In genomic region chr1:23246274-23246673, GRCh38 we compare ENCODE assay signal across 32 cellular contexts. TPM values are rescaled to one million over a fixed set of nuclear protein-coding genes. Genes with fewer than 3 reads are reported as not detected.
"Had no signal": no experiment of that assay in that cellular context is flagged by ENCODE, and none has a peak within 500 bp of the region (broad histone marks: within the 10 kb centered on the region; RNA-seq: fewer than 3 reads in every experiment).

No MANE protein-coding gene starts in this region.

- H2AFZ ChIP-seq: parathyroid adenoma had no signal

- H3K4me3 ChIP-seq: ascending aorta, heart left ventricle, psoas muscle, smooth muscle cell, tibial nerve had no signal

- DNase-seq: activated CD4-positive, alpha-beta memory T cell treated with anti-CD3 and anti-CD28 coated beads for 36 hours; activated CD4-positive, alpha-beta T cell treated with anti-CD3 and anti-CD28 coated beads, Interleukin-2, amount 10 ng/mL, durations not matched to agents 24 days and 14 days; activated CD8-positive, alpha-beta memory T cell treated with anti-CD3 and anti-CD28 coated beads, Interleukin-2, amount 50 U/mL, for 48 hours; activated gamma-delta T cell; activated naive CD4-positive, alpha-beta T cell treated with anti-CD3 and anti-CD28 coated beads, Interleukin-2, amount 10 ng/mL, durations not matched to agents 7 days and 5 days; activated naive CD8-positive, alpha-beta T cell treated with anti-CD3 and anti-CD28 coated beads, Interleukin-2, amount 10 ng/mL, durations not matched to agents 7 days and 5 days; activated T-cell treated with anti-CD3 and anti-CD28 coated beads, Interleukin-2, amount 50 U/mL, for 24 hours; caudate nucleus; cortex of kidney; foreskin fibroblast; heart left ventricle; hypothalamus; mesenchymal stem cell; naive thymus-derived CD8-positive, alpha-beta T cell; nucleus accumbens; psoas muscle; stimulated activated CD4-positive, alpha-beta T cell treated with anti-CD3 and anti-CD28 coated beads, Interleukin-1b, Interleukin-23, amount 100 ng/mL, for 48 hours; stimulated activated CD4-positive, alpha-beta T cell treated with anti-CD3 and anti-CD28 coated beads, Interleukin-4, amount 100 ng/mL, for 4 hours; stimulated activated CD8-positive, alpha-beta memory T cell treated with anti-CD3 and anti-CD28 coated beads, Interleukin-4, amount 100 ng/mL, for 48 hours; stimulated activated naive B cell treated with anti-CD40 and anti-IgM and Interleukin-4, amounts not matched to agents 10 μg/mL and 1 μg/mL and 100 μg/mL, for 72 hours; T-helper 9 cell had no signal

- H3K27me3 Mint-ChIP-seq: activated CD4-positive, alpha-beta memory T cell treated with anti-CD3 and anti-CD28 coated beads for 36 hours; activated T-cell treated with anti-CD3 and anti-CD28 coated beads, Interleukin-2, amount 50 U/mL, for 24 hours; stimulated activated naive B cell treated with anti-CD40 and anti-IgM and Interleukin-4, amounts not matched to agents 10 μg/mL and 1 μg/mL and 100 μg/mL, for 72 hours had no signal

- H3K36me3 ChIP-seq: ascending aorta, heart left ventricle, tibial nerve, WERI-Rb-1 had no signal

- H3K4me1 Mint-ChIP-seq: activated CD4-positive, alpha-beta T cell treated with anti-CD3 and anti-CD28 coated beads, Interleukin-2, amount 10 ng/mL, durations not matched to agents 24 days and 14 days; activated naive CD4-positive, alpha-beta T cell treated with anti-CD3 and anti-CD28 coated beads, Interleukin-2, amount 10 ng/mL, durations not matched to agents 7 days and 5 days; activated naive CD8-positive, alpha-beta T cell treated with anti-CD3 and anti-CD28 coated beads, Interleukin-2, amount 10 ng/mL, durations not matched to agents 7 days and 5 days; stimulated activated naive B cell treated with anti-CD40 and anti-IgM and Interleukin-4, amounts not matched to agents 10 μg/mL and 1 μg/mL and 100 μg/mL, for 72 hours had no signal

- H3K4me3 Mint-ChIP-seq: activated CD4-positive, alpha-beta memory T cell treated with anti-CD3 and anti-CD28 coated beads for 36 hours; activated CD4-positive, alpha-beta T cell treated with anti-CD3 and anti-CD28 coated beads, Interleukin-2, amount 10 ng/mL, durations not matched to agents 24 days and 14 days; activated naive CD4-positive, alpha-beta T cell treated with anti-CD3 and anti-CD28 coated beads, Interleukin-2, amount 10 ng/mL, durations not matched to agents 7 days and 5 days; activated naive CD8-positive, alpha-beta T cell treated with anti-CD3 and anti-CD28 coated beads, Interleukin-2, amount 10 ng/mL, durations not matched to agents 7 days and 5 days; activated T-cell treated with anti-CD3 and anti-CD28 coated beads, Interleukin-2, amount 50 U/mL, for 24 hours; brain; naive thymus-derived CD8-positive, alpha-beta T cell; neural crest cell; stimulated activated naive B cell treated with anti-CD40 and anti-IgM and Interleukin-4, amounts not matched to agents 10 μg/mL and 1 μg/mL and 100 μg/mL, for 72 hours had no signal

- H3K9me3 ChIP-seq: ascending aorta, heart left ventricle, psoas muscle, tibial nerve had no signal

- H3K27ac ChIP-seq: ascending aorta, heart left ventricle, parathyroid adenoma, psoas muscle, tibial nerve, WERI-Rb-1 had no signal

- ATAC-seq: activated CD4-positive, CD25-positive, alpha-beta regulatory T cell treated with anti-CD3 and anti-CD28 coated beads, Interleukin-2, amount 50 U/mL, for 24 hours; esophagus mucosa; heart left ventricle; naive thymus-derived CD8-positive, alpha-beta T cell; psoas muscle; stimulated activated naive B cell treated with anti-CD40 and anti-IgM and Interleukin-4, amounts not matched to agents 10 μg/mL and 1 μg/mL and 100 μg/mL, for 72 hours had no signal

- H3K27me3 ChIP-seq: ascending aorta, heart left ventricle had no signal

- H3K79me2 ChIP-seq: parathyroid adenoma had no signal

- H3K36me3 Mint-ChIP-seq: activated CD4-positive, alpha-beta memory T cell treated with anti-CD3 and anti-CD28 coated beads for 36 hours; activated naive CD4-positive, alpha-beta T cell treated with anti-CD3 and anti-CD28 coated beads, Interleukin-2, amount 10 ng/mL, durations not matched to agents 7 days and 5 days; activated naive CD8-positive, alpha-beta T cell treated with anti-CD3 and anti-CD28 coated beads, Interleukin-2, amount 10 ng/mL, durations not matched to agents 7 days and 5 days; brain; naive thymus-derived CD8-positive, alpha-beta T cell; stimulated activated naive B cell treated with anti-CD40 and anti-IgM and Interleukin-4, amounts not matched to agents 10 μg/mL and 1 μg/mL and 100 μg/mL, for 72 hours had no signal

- H3K4me2 ChIP-seq: smooth muscle cell had no signal

- H3K9ac ChIP-seq: parathyroid adenoma had no signal

- H3K4me1 ChIP-seq: ascending aorta, heart left ventricle, parathyroid adenoma, psoas muscle, tibial nerve had no signal

- H3K9me3 Mint-ChIP-seq: activated CD4-positive, alpha-beta memory T cell treated with anti-CD3 and anti-CD28 coated beads for 36 hours; activated CD4-positive, alpha-beta T cell treated with anti-CD3 and anti-CD28 coated beads, Interleukin-2, amount 10 ng/mL, durations not matched to agents 24 days and 14 days; activated naive CD4-positive, alpha-beta T cell treated with anti-CD3 and anti-CD28 coated beads, Interleukin-2, amount 10 ng/mL, durations not matched to agents 7 days and 5 days; activated naive CD8-positive, alpha-beta T cell treated with anti-CD3 and anti-CD28 coated beads, Interleukin-2, amount 10 ng/mL, durations not matched to agents 7 days and 5 days; activated T-cell treated with anti-CD3 and anti-CD28 coated beads, Interleukin-2, amount 50 U/mL, for 24 hours; naive thymus-derived CD8-positive, alpha-beta T cell; neural crest cell; stimulated activated naive B cell treated with anti-CD40 and anti-IgM and Interleukin-4, amounts not matched to agents 10 μg/mL and 1 μg/mL and 100 μg/mL, for 72 hours had no signal

- H3K27ac Mint-ChIP-seq: activated CD4-positive, alpha-beta memory T cell treated with anti-CD3 and anti-CD28 coated beads for 36 hours; activated CD4-positive, alpha-beta T cell treated with anti-CD3 and anti-CD28 coated beads, Interleukin-2, amount 10 ng/mL, durations not matched to agents 24 days and 14 days; activated naive CD4-positive, alpha-beta T cell treated with anti-CD3 and anti-CD28 coated beads, Interleukin-2, amount 10 ng/mL, durations not matched to agents 7 days and 5 days; activated naive CD8-positive, alpha-beta T cell treated with anti-CD3 and anti-CD28 coated beads, Interleukin-2, amount 10 ng/mL, durations not matched to agents 7 days and 5 days; activated T-cell treated with anti-CD3 and anti-CD28 coated beads, Interleukin-2, amount 50 U/mL, for 24 hours; brain; naive thymus-derived CD8-positive, alpha-beta T cell; stimulated activated naive B cell treated with anti-CD40 and anti-IgM and Interleukin-4, amounts not matched to agents 10 μg/mL and 1 μg/mL and 100 μg/mL, for 72 hours had no signal

RNA-seq across cellular contexts. Expression of gene HTR1D, which starts 29.0 kb away (rescaled TPM):
- total RNA-seq: activated CD4-positive, alpha-beta memory T cell treated with anti-CD3 and anti-CD28 coated beads for 36 hours; activated CD4-positive, alpha-beta T cell treated with anti-CD3 and anti-CD28 coated beads, Interleukin-2, amount 10 ng/mL, durations not matched to agents 24 days and 14 days; activated CD8-positive, alpha-beta memory T cell treated with anti-CD3 and anti-CD28 coated beads for 36 hours; activated naive CD8-positive, alpha-beta T cell treated with anti-CD3 and anti-CD28 coated beads, Interleukin-2, amount 10 ng/mL, durations not matched to agents 7 days and 5 days; ascending aorta; esophagus mucosa; lower leg skin; naive thymus-derived CD8-positive, alpha-beta T cell; neural crest cell; psoas muscle had no signal
- polyA plus RNA-seq: naive thymus-derived CD8-positive, alpha-beta T cell had no signal
